In genomic region chr15:41895957-41896356, GRCh38 we compare ENCODE assay signal across 19 cellular contexts. TPM values are rescaled to one million over a fixed set of nuclear protein-coding genes. Genes with fewer than 3 reads are reported as not detected.
DNase-seq lines count a peak whose midpoint lies in the region; ATAC-seq and TF ChIP-seq lines count a peak whose summit lies in the region.
"Had no signal": no experiment of that assay in that cellular context is flagged by ENCODE, and none has a peak within 500 bp of the region (broad histone marks: within the 10 kb centered on the region; RNA-seq: fewer than 3 reads in every experiment).

No MANE protein-coding gene starts in this region.

- H3K4me1 Mint-ChIP-seq in T-helper 1 cell treated with Interleukin-12 subunit alpha and Interleukin-12 subunit beta and Interleukin-4 antibody, amounts not matched to agents 30 μg/mL and 1 μg/mL, for 36 hours (ENCODE audit: low read depth) = peaks cover 28% of the 10 kb centered on the region
- peaks cover 14 to 40% of the 10 kb centered on the region in 2 donors for H3K4me1 Mint-ChIP-seq in natural killer cell
- peaks cover 11 to 17% of the 10 kb centered on the region in 2 donors for H3K4me1 Mint-ChIP-seq in natural killer cell treated with Interleukin-12 subunit alpha and Interleukin-12 subunit beta and Interleukin-15 and Interleukin-18, amount 100 ng/mL, for 72 hours (ENCODE audit: low read depth in 2 of 2)
- peaks cover 32 to 34% of the 10 kb centered on the region in 2 donors for H3K4me1 Mint-ChIP-seq in effector memory CD8-positive, alpha-beta T cell (ENCODE audit: low read depth in 2 of 2)

- intact Hi-C loops in natural killer cell (cut with micrococcal nuclease) = loop anchor here (1.0 to 2.0 kb wide), 2 partner anchors 8 to 41 kb away; no protein-coding TSS in a partner anchor

- DNase-seq in T-helper 1 cell = no peak
- DNase-seq in natural killer cell = no peak
- DNase-seq in natural killer cell treated with Interleukin-12 subunit alpha and Interleukin-12 subunit beta and Interleukin-15 and Interleukin-18, amount 100 ng/mL, for 72 hours (ENCODE audit: low spot score) = no peak
- DNase-seq in effector memory CD8-positive, alpha-beta T cell = no peak
- no peak for DNase-seq in hepatic stellate cell (ENCODE audit: low spot score)
- DNase-seq in hippocampal formation (lab: John Stamatoyannopoulos, UW) = no peak
- DNase-seq: activated CD4-positive, alpha-beta T cell treated with anti-CD3 and anti-CD28 coated beads for 36 hours; activated gamma-delta T cell; cerebellar nuclear complex; GM23248; Kasumi-1; NCI-H187; NCI-H526 treated with DMSO at 0.1 percent for 48 hours; small intestine; stimulated activated CD4-positive, alpha-beta T cell treated with anti-CD3 and anti-CD28 coated beads, Interleukin-2, amount 100 ng/mL, for 48 hours; tibial artery had no signal

- H3K9me3 Mint-ChIP-seq in T-helper 1 cell treated with Interleukin-12 subunit alpha and Interleukin-12 subunit beta and Interleukin-4 antibody, amounts not matched to agents 30 μg/mL and 1 μg/mL, for 36 hours = no peaks in the 10 kb centered on the region
- H3K9me3 Mint-ChIP-seq in natural killer cell = no peaks in the 10 kb centered on the region
- no peaks in the 10 kb centered on the region for H3K9me3 Mint-ChIP-seq in natural killer cell treated with Interleukin-12 subunit alpha and Interleukin-12 subunit beta and Interleukin-15 and Interleukin-18, amount 100 ng/mL, for 72 hours
- no peaks in the 10 kb centered on the region for H3K9me3 Mint-ChIP-seq in effector memory CD8-positive, alpha-beta T cell
- H3K9me3 Mint-ChIP-seq: stimulated activated naive CD8-positive, alpha-beta T cell treated with anti-CD3 and anti-CD28 coated beads, Interleukin-15, Interleukin-2, amounts not matched to agents 100 ng/mL and 50 ng/mL, for 24 hours had no signal

- TF ChIP-seq CTCF in natural killer cell (IDR thresholded peaks at IDR 0.05) = no peak

- no peak for ATAC-seq in natural killer cell
- no peak for ATAC-seq in natural killer cell treated with Interleukin-12 subunit alpha and Interleukin-12 subunit beta and Interleukin-15 and Interleukin-18, amount 100 ng/mL, for 72 hours
- ATAC-seq in effector memory CD8-positive, alpha-beta T cell (replicated peaks) = no peak
- ATAC-seq in GM21528 (IDR thresholded peaks at IDR 0.05; ENCODE audit: low FRiP score, unreplicated experiment) = no peak

- no peak overlapping the region for H3K4me3 Mint-ChIP-seq in T-helper 1 cell treated with Interleukin-12 subunit alpha and Interleukin-12 subunit beta and Interleukin-4 antibody, amounts not matched to agents 30 μg/mL and 1 μg/mL, for 36 hours
- no peak overlapping the region for H3K4me3 Mint-ChIP-seq in natural killer cell
- H3K4me3 Mint-ChIP-seq in natural killer cell treated with Interleukin-12 subunit alpha and Interleukin-12 subunit beta and Interleukin-15 and Interleukin-18, amount 100 ng/mL, for 72 hours = no peak overlapping the region
- H3K4me3 Mint-ChIP-seq in effector memory CD8-positive, alpha-beta T cell = peak overlapping the region; percentile 22 to 84
- H3K4me3 Mint-ChIP-seq: stimulated activated naive CD8-positive, alpha-beta T cell treated with anti-CD3 and anti-CD28 coated beads, Interleukin-15, Interleukin-2, amounts not matched to agents 100 ng/mL and 50 ng/mL, for 24 hours had no signal

- H3K27me3 Mint-ChIP-seq in T-helper 1 cell treated with Interleukin-12 subunit alpha and Interleukin-12 subunit beta and Interleukin-4 antibody, amounts not matched to agents 30 μg/mL and 1 μg/mL, for 36 hours (ENCODE audit: low read depth) = no peaks in the 10 kb centered on the region
- no peaks in the 10 kb centered on the region for H3K27me3 Mint-ChIP-seq in natural killer cell (ENCODE audit: low read depth in 2 of 2)
- no peaks in the 10 kb centered on the region for H3K27me3 Mint-ChIP-seq in natural killer cell treated with Interleukin-12 subunit alpha and Interleukin-12 subunit beta and Interleukin-15 and Interleukin-18, amount 100 ng/mL, for 72 hours
- H3K27me3 Mint-ChIP-seq in effector memory CD8-positive, alpha-beta T cell = no peaks in the 10 kb centered on the region
- H3K27me3 Mint-ChIP-seq: activated CD4-positive, alpha-beta T cell treated with anti-CD3 and anti-CD28 coated beads for 36 hours; stimulated activated naive CD8-positive, alpha-beta T cell treated with anti-CD3 and anti-CD28 coated beads, Interleukin-15, Interleukin-2, amounts not matched to agents 100 ng/mL and 50 ng/mL, for 24 hours had no signal

- peaks cover 16% of the 10 kb centered on the region for H3K36me3 Mint-ChIP-seq in T-helper 1 cell treated with Interleukin-12 subunit alpha and Interleukin-12 subunit beta and Interleukin-4 antibody, amounts not matched to agents 30 μg/mL and 1 μg/mL, for 36 hours (ENCODE audit: low read depth)
- no peaks in the 10 kb centered on the region for H3K36me3 Mint-ChIP-seq in natural killer cell
- H3K36me3 Mint-ChIP-seq in natural killer cell treated with Interleukin-12 subunit alpha and Interleukin-12 subunit beta and Interleukin-15 and Interleukin-18, amount 100 ng/mL, for 72 hours = no peaks in the 10 kb centered on the region
- peaks cover 52% of the 10 kb centered on the region for H3K36me3 Mint-ChIP-seq in effector memory CD8-positive, alpha-beta T cell (ENCODE audit: insufficient read depth)

- peak overlapping the region; percentile 70 for H3K27ac Mint-ChIP-seq in T-helper 1 cell treated with Interleukin-12 subunit alpha and Interleukin-12 subunit beta and Interleukin-4 antibody, amounts not matched to agents 30 μg/mL and 1 μg/mL, for 36 hours
- H3K27ac Mint-ChIP-seq in natural killer cell = peak overlapping the region; percentile 97
- peak overlapping the region in 1 of 2 donors; percentile 76 for H3K27ac Mint-ChIP-seq in natural killer cell treated with Interleukin-12 subunit alpha and Interleukin-12 subunit beta and Interleukin-15 and Interleukin-18, amount 100 ng/mL, for 72 hours
- H3K27ac Mint-ChIP-seq in effector memory CD8-positive, alpha-beta T cell = peak overlapping the region; percentile 99 to 100

RNA-seq across cellular contexts. Expression of gene SPTBN5, which starts 2.1 kb away (rescaled TPM):
- 1 to 10 TPM; 4.1 to 6.0 (median 5.2) TPM for total RNA-seq in natural killer cell
- 1 to 10 TPM; 1.1 to 2.4 TPM for total RNA-seq in natural killer cell treated with Interleukin-12 subunit alpha and Interleukin-12 subunit beta and Interleukin-15 and Interleukin-18, amount 100 ng/mL, for 72 hours

RNA-seq across cellular contexts. Expression of gene PLA2G4B, which starts 57.3 kb away (rescaled TPM):
- 10 to 100 TPM; 15.2 to 17.5 (median 17.4) TPM for total RNA-seq in natural killer cell
- total RNA-seq in natural killer cell treated with Interleukin-12 subunit alpha and Interleukin-12 subunit beta and Interleukin-15 and Interleukin-18, amount 100 ng/mL, for 72 hours = 10 to 100 TPM in 1 of 2 donors, 1 to 10 TPM in 1; 4.7 to 13.4 TPM

Comparison
In these comparisons a context has a peak if more than half of its experiments do, and no peak if none do; other contexts are left out.
1. H3K4me3 Mint-ChIP-seq: peak in effector memory CD8-positive, alpha-beta T cell (2 of 2); none in T-helper 1 cell treated with Interleukin-12 subunit alpha and Interleukin-12 subunit beta and Interleukin-4 antibody, amounts not matched to agents 30 μg/mL and 1 μg/mL, for 36 hours (single experiment), natural killer cell (single experiment) and natural killer cell treated with Interleukin-12 subunit alpha and Interleukin-12 subunit beta and Interleukin-15 and Interleukin-18, amount 100 ng/mL, for 72 hours (single experiment).